In the genomic region with DNA sequence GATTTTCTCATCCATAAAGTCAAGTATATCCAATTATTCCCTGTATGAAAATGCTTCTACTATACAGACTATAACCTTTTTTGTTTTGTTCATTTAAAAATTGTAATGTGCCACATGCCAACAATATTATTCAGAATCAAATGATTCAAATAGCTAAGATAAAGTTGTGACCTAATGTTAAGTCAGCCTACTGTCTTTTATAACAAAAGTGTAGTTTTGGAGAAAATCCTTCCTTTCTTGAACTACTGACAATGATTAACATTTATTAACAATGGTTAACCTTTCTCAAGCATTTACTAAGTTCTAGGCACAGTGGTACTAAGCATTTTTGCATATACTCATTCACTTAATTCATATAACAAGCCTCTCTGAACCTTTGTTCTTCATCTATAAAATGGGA, we compare ENCODE assay signal across 22 cellular contexts. TPM values are rescaled to one million over a fixed set of nuclear protein-coding genes. Genes with fewer than 3 reads are reported as not detected.
DNase-seq lines count a peak whose midpoint lies in the region; ATAC-seq and TF ChIP-seq lines count a peak whose summit lies in the region.
"Had no signal": no experiment of that assay in that cellular context is flagged by ENCODE, and none has a peak within 500 bp of the region (broad histone marks: within the 10 kb centered on the region; RNA-seq: fewer than 3 reads in every experiment).

No MANE protein-coding gene starts in this region.

- H3K27me3 Mint-ChIP-seq in activated CD4-positive, alpha-beta T cell treated with anti-CD3 and anti-CD28 coated beads, Interleukin-2, amount 10 ng/mL, durations not matched to agents 7 days and 5 days = no peaks in the 10 kb centered on the region
- H3K27me3 Mint-ChIP-seq in HFFc6 (ENCODE audit: insufficient read depth) (no peaks in the 10 kb centered on the region), natural killer cell (ENCODE audit: low read depth in 2 of 2) (peaks cover 5 to 6% of the 10 kb centered on the region in 2 donors)
- no peaks in the 10 kb centered on the region for H3K27me3 Mint-ChIP-seq in activated naive CD8-positive, alpha-beta T cell

- intact Hi-C loops in natural killer cell (cut with micrococcal nuclease) = loop anchor here (2.0 kb wide), 2 partner anchors 16 to 72 kb away; no protein-coding TSS in a partner anchor
- intact Hi-C loops in right cardiac atrium (cut with DNase I) = no loop called here

- no peak overlapping the region for H3K27ac ChIP-seq in right cardiac atrium (ENCODE audit: low read length)
- H3K27ac ChIP-seq: esophagus squamous epithelium, left ventricle myocardium inferior, ovary had no signal

- peak overlapping the region; percentile 57 for H3K27ac Mint-ChIP-seq in activated CD4-positive, alpha-beta T cell treated with anti-CD3 and anti-CD28 coated beads, Interleukin-2, amount 10 ng/mL, durations not matched to agents 7 days and 5 days
- H3K27ac Mint-ChIP-seq in HFFc6 (peak overlapping the region; percentile 84), natural killer cell (peak overlapping the region; percentile 92)
- peak overlapping the region; percentile 96 for H3K27ac Mint-ChIP-seq in activated naive CD8-positive, alpha-beta T cell

- H3K36me3 Mint-ChIP-seq in activated CD4-positive, alpha-beta T cell treated with anti-CD3 and anti-CD28 coated beads, Interleukin-2, amount 10 ng/mL, durations not matched to agents 7 days and 5 days (ENCODE audit: low read depth) = no peaks in the 10 kb centered on the region
- H3K36me3 Mint-ChIP-seq in HFFc6 (ENCODE audit: low read depth) (no peaks in the 10 kb centered on the region), natural killer cell (no peaks in the 10 kb centered on the region)
- H3K36me3 Mint-ChIP-seq in activated naive CD8-positive, alpha-beta T cell = no peaks in the 10 kb centered on the region

- CTCF ChIA-PET in activated CD4-positive, alpha-beta T cell treated with anti-CD3 and anti-CD28 coated beads, Interleukin-2, amount 10 ng/mL, durations not matched to agents 7 days and 5 days (lab: Charles Lee) = interaction anchor here (1.1 kb wide), 1 partner anchor 16 kb away, joined by 3 read pairs; no protein-coding TSS in a partner anchor

- TF ChIP-seq CTCF in HFFc6 (IDR thresholded peaks at IDR 0.05) = no peak
- TF ChIP-seq CTCF in natural killer cell (IDR thresholded peaks at IDR 0.05) = no peak

- DNase-seq in activated CD4-positive, alpha-beta T cell treated with anti-CD3 and anti-CD28 coated beads, Interleukin-2, amount 10 ng/mL, durations not matched to agents 7 days and 5 days = no peak
- no peak for DNase-seq in activated CD4-positive, alpha-beta T cell treated with anti-CD3 and anti-CD28 coated beads for 48 hours
- DNase-seq in HFFc6 = no peak
- DNase-seq in natural killer cell = no peak
- no peak for DNase-seq in right cardiac atrium
- DNase-seq: amygdala; cerebellar nuclear complex; effector CD8-positive, alpha-beta T cell; esophagus squamous epithelium; KBM-7; left ventricle myocardium inferior; NCI-H1048; NCI-H2029 treated with DMSO at 0.1 percent for 48 hours; ovary had no signal

- H3K4me1 Mint-ChIP-seq in activated CD4-positive, alpha-beta T cell treated with anti-CD3 and anti-CD28 coated beads, Interleukin-2, amount 10 ng/mL, durations not matched to agents 7 days and 5 days = peaks cover 69% of the 10 kb centered on the region
- peaks cover 84% of the 10 kb centered on the region for H3K4me1 Mint-ChIP-seq in HFFc6 (ENCODE audit: low read depth)
- peaks cover 66% of the 10 kb centered on the region for H3K4me1 Mint-ChIP-seq in activated naive CD8-positive, alpha-beta T cell (ENCODE audit: low read depth)
- H3K4me1 Mint-ChIP-seq in natural killer cell = peaks cover 77 to 85% of the 10 kb centered on the region in 2 donors

- ATAC-seq in natural killer cell (no peak), HG02870 (IDR thresholded peaks at IDR 0.05; ENCODE audit: unreplicated experiment) (no peak), right cardiac atrium (no peak), HG03196 (IDR thresholded peaks at IDR 0.05; ENCODE audit: unreplicated experiment) (no peak)
- ATAC-seq: Right ventricle myocardium inferior, sciatic nerve had no signal

- no peaks in the 10 kb centered on the region for H3K9me3 Mint-ChIP-seq in activated CD4-positive, alpha-beta T cell treated with anti-CD3 and anti-CD28 coated beads, Interleukin-2, amount 10 ng/mL, durations not matched to agents 7 days and 5 days
- H3K9me3 Mint-ChIP-seq in HFFc6 (no peaks in the 10 kb centered on the region), natural killer cell (no peaks in the 10 kb centered on the region)
- H3K9me3 Mint-ChIP-seq in activated naive CD8-positive, alpha-beta T cell (ENCODE audit: low read depth) = no peaks in the 10 kb centered on the region

- no peaks in the 10 kb centered on the region for H3K27me3 ChIP-seq in right cardiac atrium (ENCODE audit: control insufficient read depth, insufficient read depth)
- H3K27me3 ChIP-seq: ovary had no signal

- H3K9me3 ChIP-seq in right cardiac atrium (ENCODE audit: control insufficient read depth, low read length) = no peaks in the 10 kb centered on the region
- H3K9me3 ChIP-seq: esophagus squamous epithelium, left ventricle myocardium inferior, ovary had no signal

- POLR2A ChIA-PET in activated CD4-positive, alpha-beta T cell treated with anti-CD3 and anti-CD28 coated beads, Interleukin-2, amount 10 ng/mL, durations not matched to agents 7 days and 5 days (lab: Charles Lee) = no interaction called here

- H3K4me1 ChIP-seq in right cardiac atrium (ENCODE audit: control insufficient read depth, insufficient read depth, low read length) = peaks cover 2% of the 10 kb centered on the region

- no peak overlapping the region for H3K4me3 ChIP-seq in right cardiac atrium (ENCODE audit: low read length)
- H3K4me3 ChIP-seq: esophagus squamous epithelium, left ventricle myocardium inferior, ovary had no signal

- no peak overlapping the region for H3K4me3 Mint-ChIP-seq in activated CD4-positive, alpha-beta T cell treated with anti-CD3 and anti-CD28 coated beads, Interleukin-2, amount 10 ng/mL, durations not matched to agents 7 days and 5 days
- H3K4me3 Mint-ChIP-seq in HFFc6 = no peak overlapping the region
- H3K4me3 Mint-ChIP-seq in activated naive CD8-positive, alpha-beta T cell = peak overlapping the region; percentile 48
- peak overlapping the region; percentile 81 for H3K4me3 Mint-ChIP-seq in natural killer cell

RNA-seq across cellular contexts. Expression of a gene that starts 25.0 kb away (rescaled TPM):
- total RNA-seq in activated CD4-positive, alpha-beta T cell treated with anti-CD3 and anti-CD28 coated beads, Interleukin-2, amount 10 ng/mL, durations not matched to agents 7 days and 5 days = 1 to 10 TPM; 2.9 to 4.7 TPM
- total RNA-seq in HFFc6 (2021; fragmentation: NEBNext Ultra II Directional; extraction: Animal tissue kit (Norgen Biotek cat#: 25700)) = under 1 TPM in 1 of 6 experiments, not detected in 5; 0.21 TPM
- total RNA-seq in natural killer cell (1 to 10 TPM in 1 of 3 donors, under 1 TPM in 2; 0.65 to 1.2 (median 0.82) TPM), right cardiac atrium (not detected)
- polyA plus RNA-seq in right cardiac atrium = not detected
- total RNA-seq: A673, esophagus squamous epithelium, left ventricle myocardium inferior, NCI-H460, Right ventricle myocardium inferior, sciatic nerve, ureter had no signal
- polyA plus RNA-seq: ovary had no signal

RNA-seq across cellular contexts. Expression of a gene that starts 38.2 kb away (rescaled TPM):
- total RNA-seq in activated CD4-positive, alpha-beta T cell treated with anti-CD3 and anti-CD28 coated beads, Interleukin-2, amount 10 ng/mL, durations not matched to agents 7 days and 5 days = under 1 TPM; 0.20 to 0.40 TPM
- not detected for total RNA-seq in HFFc6 (2021; fragmentation: NEBNext Ultra II Directional; extraction: Animal tissue kit (Norgen Biotek cat#: 25700))
- total RNA-seq in natural killer cell (not detected), right cardiac atrium (not detected)
- polyA plus RNA-seq in right cardiac atrium = not detected
- total RNA-seq: A673, esophagus squamous epithelium, left ventricle myocardium inferior, NCI-H460, ovary, Right ventricle myocardium inferior, sciatic nerve, ureter had no signal
- polyA plus RNA-seq: ovary had no signal

Comparison
In these comparisons a context has a peak if more than half of its experiments do, and no peak if none do; other contexts are left out.
1. H3K4me3 Mint-ChIP-seq: peak in activated naive CD8-positive, alpha-beta T cell (single experiment) and natural killer cell (single experiment); none in activated CD4-positive, alpha-beta T cell treated with anti-CD3 and anti-CD28 coated beads, Interleukin-2, amount 10 ng/mL, durations not matched to agents 7 days and 5 days (single experiment) and HFFc6 (single experiment).
2. Peak in every context shown above with its lines, with median percentiles within 50 percentile points of each other: H3K27ac Mint-ChIP-seq.